In genomic region chr10:5563991-5564536, GRCh38 we compare ENCODE assay signal across 1 cellular context.
TF ChIP-seq lines count a peak whose summit lies in the region.

No MANE protein-coding gene starts in this region.

TF ChIP-seq in K562, 482 proteins besides CTCF, POLR2A, EP300 and RAD21 (continued from another document and continues in another):
- TF ChIP-seq NRF1 (conservative IDR thresholded peaks at IDR 0.05 in 1 of 2, IDR thresholded peaks at IDR 0.05 in 1 of 2) (peak; percentile 66 to 71), SMARCA4 (IDR thresholded peaks at IDR 0.05) (no peak), PHTF2 (CRISPR knock-in tag; IDR thresholded peaks at IDR 0.05) (no peak), TAF1 (IDR thresholded peaks at IDR 0.05; ENCODE audit: control insufficient read depth, extremely low read depth, insufficient read depth, low read length, severe bottlenecking) (no peak), FOXP1 (CRISPR knock-in tag; IDR thresholded peaks at IDR 0.05) (no peak), BRD9 (IDR thresholded peaks at IDR 0.05; ENCODE audit: low read depth, partially characterized antibody) (no peak), GATA2 (CRISPR knock-in tag; IDR thresholded peaks at IDR 0.05) (no peak), ZFPM2 (CRISPR knock-in tag; IDR thresholded peaks at IDR 0.05) (no peak), MTF1 (CRISPR knock-in tag; IDR thresholded peaks at IDR 0.05; ENCODE audit: borderline replicate concordance) (no peak), CHD4 (IDR thresholded peaks at IDR 0.05; ENCODE audit: insufficient read depth, insufficient replicate concordance, low read depth, low read length, poor library complexity, severe bottlenecking) (no peak), ZNF512 (tag; IDR thresholded peaks at IDR 0.05) (no peak), ZNF133 (CRISPR knock-in tag; IDR thresholded peaks at IDR 0.05) (no peak), BMI1 (IDR thresholded peaks at IDR 0.05; ENCODE audit: low read length) (no peak), POLR2G (IDR thresholded peaks at IDR 0.05; ENCODE audit: low read depth, low read length) (0 out of 2 replicates have a peak, but pooled peaks have one; percentile 29), TRIM24 (IDR thresholded peaks at IDR 0.05) (no peak), AFF1 (IDR thresholded peaks at IDR 0.05; ENCODE audit: low read depth in 1 of 2, partially characterized antibody in 2 of 2) (no peak), U2AF1 (optimal IDR thresholded peaks at IDR 0.05; ENCODE audit: low read depth, low read length) (no peak), TEAD1 (CRISPR knock-in tag; IDR thresholded peaks at IDR 0.05) (no peak), RBM15 (IDR thresholded peaks at IDR 0.05; ENCODE audit: insufficient read depth, low read length) (no peak), ELK3 (CRISPR knock-in tag; IDR thresholded peaks at IDR 0.05) (no peak), NFIC (IDR thresholded peaks at IDR 0.05) (no peak), PRPF4 (IDR thresholded peaks at IDR 0.05; ENCODE audit: insufficient read depth, low read depth, low read length, poor library complexity, severe bottlenecking) (no peak), ETS2 (tag; IDR thresholded peaks at IDR 0.05; ENCODE audit: borderline replicate concordance, poor library complexity, severe bottlenecking) (no peak), CCNT2 (IDR thresholded peaks at IDR 0.05; ENCODE audit: borderline replicate concordance, extremely low read depth, insufficient read length, low read depth, low read length) (no peak), CREM (IDR thresholded peaks at IDR 0.05; ENCODE audit: low read depth) (no peak), DPF2 (IDR thresholded peaks at IDR 0.05) (0 out of 2 replicates have a peak, but pooled peaks have one; percentile 6), POLR2H (tag; IDR thresholded peaks at IDR 0.05; ENCODE audit: low read depth) (no peak), PHF8 (IDR thresholded peaks at IDR 0.05; ENCODE audit: borderline replicate concordance, low read length) (no peak; the same call in 1 of the 2 replicates), MCM2 (IDR thresholded peaks at IDR 0.05; ENCODE audit: low read depth) (no peak), SMAD4 (CRISPR knock-in tag; conservative IDR thresholded peaks at IDR 0.05) (no peak), CXXC5 (CRISPR knock-in tag; IDR thresholded peaks at IDR 0.05) (0 out of 2 replicates have a peak, but pooled peaks have one; percentile 8), HMGXB4 (CRISPR knock-in tag; IDR thresholded peaks at IDR 0.05) (no peak), PYGO2 (tag; IDR thresholded peaks at IDR 0.05) (no peak), THRB (CRISPR knock-in tag; conservative IDR thresholded peaks at IDR 0.05) (no peak), ZNF12 (CRISPR knock-in tag; IDR thresholded peaks at IDR 0.05) (no peak), TARDBP (IDR thresholded peaks at IDR 0.05) (no peak), ZBTB17 (CRISPR knock-in tag; IDR thresholded peaks at IDR 0.05) (0 out of 2 replicates have a peak, but pooled peaks have one; percentile 42), MAZ (CRISPR knock-in tag; conservative IDR thresholded peaks at IDR 0.05 in 1 of 2, IDR thresholded peaks at IDR 0.05 in 1 of 2) (no peak; a peak in 1 of 4 replicates), ZNF184 (CRISPR knock-in tag; IDR thresholded peaks at IDR 0.05) (no peak), PRMT5 (CRISPR knock-in tag; IDR thresholded peaks at IDR 0.05) (no peak), FOXA1 (IDR thresholded peaks at IDR 0.05; ENCODE audit: borderline replicate concordance) (no peak), STAT5A (IDR thresholded peaks at IDR 0.05; ENCODE audit: borderline replicate concordance, low read length) (no peak), EZH2 (IDR thresholded peaks at IDR 0.05; ENCODE audit: borderline replicate concordance, low read depth, low read length) (no peak), ZNF655 (CRISPR knock-in tag; IDR thresholded peaks at IDR 0.05) (no peak), ELF2 (CRISPR knock-in tag; IDR thresholded peaks at IDR 0.05) (no peak), ZBTB33 (CRISPR knock-in tag; IDR thresholded peaks at IDR 0.05) (peak; percentile 88), THAP12 (CRISPR knock-in tag; IDR thresholded peaks at IDR 0.05) (no peak), ARHGAP35 (IDR thresholded peaks at IDR 0.05; ENCODE audit: partially characterized antibody) (no peak), TAF7 (tag; IDR thresholded peaks at IDR 0.05) (no peak), IFI16 (CRISPR knock-in tag; IDR thresholded peaks at IDR 0.05) (no peak), PHF21A (IDR thresholded peaks at IDR 0.05; ENCODE audit: borderline replicate concordance, low read depth) (no peak), SETDB1 (IDR thresholded peaks at IDR 0.05; ENCODE audit: low read length) (no peak), ELK1 (CRISPR knock-in tag; IDR thresholded peaks at IDR 0.05) (no peak), SMAD1 (IDR thresholded peaks at IDR 0.05; ENCODE audit: low read depth, low read length, partially characterized antibody) (no peak)
